Comparison of ENCODE assay signal across 10 cellular contexts in the genomic region with DNA sequence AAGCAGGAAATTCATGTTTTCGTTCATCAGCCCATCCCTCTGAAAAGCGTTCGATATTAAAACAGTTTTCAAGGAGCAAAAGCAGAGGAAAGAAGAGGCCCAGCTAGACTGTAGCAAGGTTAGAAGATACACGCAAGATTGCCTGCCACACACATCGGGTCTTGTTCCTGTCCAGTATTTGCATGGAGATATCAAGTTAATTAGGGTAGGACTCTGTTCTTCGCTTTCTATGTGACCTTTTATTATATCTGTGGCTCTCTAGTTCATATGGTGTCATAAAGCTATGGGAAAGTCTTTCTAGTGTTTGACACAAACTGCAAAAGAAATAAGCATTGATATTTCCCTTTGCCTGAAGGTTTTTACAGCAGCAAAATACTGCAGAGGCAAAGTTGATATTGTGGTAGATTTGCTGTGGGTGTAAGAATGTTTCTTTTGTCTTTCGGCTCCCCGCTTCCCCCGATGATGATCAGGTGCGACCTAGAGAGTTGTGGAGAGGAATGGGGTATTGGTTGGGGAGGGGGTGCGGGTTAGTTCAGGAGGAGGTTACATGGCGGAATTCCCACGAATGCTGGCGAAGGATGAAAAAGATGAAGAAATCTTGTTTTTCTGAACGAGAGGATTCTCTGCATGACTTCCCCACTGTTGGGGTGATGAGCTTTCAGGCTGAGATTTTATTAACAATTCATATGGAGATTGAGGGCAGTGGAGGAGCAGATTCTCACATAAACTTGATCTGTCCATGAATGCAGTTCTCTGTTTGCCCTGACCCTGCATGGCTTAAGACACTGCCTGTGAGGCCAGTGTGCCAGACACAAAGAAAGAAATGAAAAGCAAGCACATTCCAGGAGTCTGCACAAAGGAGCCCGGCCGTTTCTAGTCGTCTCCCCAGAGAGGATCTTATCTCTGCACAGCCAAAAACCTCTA.
DNase-seq lines count a peak whose midpoint lies in the region; ATAC-seq and TF ChIP-seq lines count a peak whose summit lies in the region.
"Had no signal": no experiment of that assay in that cellular context is flagged by ENCODE, and none has a peak within 500 bp of the region (broad histone marks: within the 10 kb centered on the region; RNA-seq: fewer than 3 reads in every experiment).

No MANE protein-coding gene starts in this region.

- H3K4me1 Mint-ChIP-seq in naive thymus-derived CD8-positive, alpha-beta T cell = no peaks in the 10 kb centered on the region

- DNase-seq in G401 (ENCODE audit: low spot score) (peak; percentile 62), body of pancreas (peak in 2 of 4 donors; percentile 9), retinal pigment epithelial cell (ENCODE audit: low read depth) (peak; percentile 64), DMS 273 treated with DMSO at 0.1 percent for 48 hours (lab: John Stamatoyannopoulos, UW) (no peak), NCI-H1436 (lab: John Stamatoyannopoulos, UW) (no peak), CD1c-positive myeloid dendritic cell (ENCODE audit: extremely low spot score) (no peak)
- DNase-seq in naive thymus-derived CD8-positive, alpha-beta T cell = no peak
- DNase-seq: cortex of kidney, SIG-M5 had no signal

- H3K9me3 ChIP-seq in body of pancreas = no peaks in the 10 kb centered on the region
- H3K9me3 ChIP-seq in iPS-18a (ENCODE audit: control insufficient read depth, low read depth, low read length) = no peaks in the 10 kb centered on the region

- intact Hi-C loops in body of pancreas (cut with DNase I) = no loop called here

- H3K27ac Mint-ChIP-seq in naive thymus-derived CD8-positive, alpha-beta T cell = no peak overlapping the region

- H3K36me3 ChIP-seq in body of pancreas (replicated peaks in 1 of 2; ENCODE audit: insufficient read depth in 1 of 2, low read depth in 2 of 2) (no peaks in the 10 kb centered on the region), iPS-18a (ENCODE audit: control insufficient read depth, low read depth, low read length) (no peaks in the 10 kb centered on the region)

- TF ChIP-seq CTCF in body of pancreas (IDR thresholded peaks at IDR 0.05) = no peak
- no peak for TF ChIP-seq CTCF in retinal pigment epithelial cell (conservative IDR thresholded peaks at IDR 0.05; ENCODE audit: low read depth, low read length)

- peak overlapping the region; percentile 49 for H3K9ac ChIP-seq in iPS-18a (ENCODE audit: low read length)

- H3K36me3 Mint-ChIP-seq in naive thymus-derived CD8-positive, alpha-beta T cell = no peaks in the 10 kb centered on the region

- H3K4me1 ChIP-seq in body of pancreas (no peaks in the 10 kb centered on the region), iPS-18a (ENCODE audit: control insufficient read depth, low read depth, low read length) (peaks cover 48% of the 10 kb centered on the region)

- H3K4me3 ChIP-seq in body of pancreas = no peak overlapping the region
- peak overlapping the region; percentile 44 for H3K4me3 ChIP-seq in iPS-18a (ENCODE audit: low read length)
- peak overlapping the region; percentile 37 for H3K4me3 ChIP-seq in retinal pigment epithelial cell (ENCODE audit: low read length)

- TF ChIP-seq POLR2A in body of pancreas (IDR thresholded peaks at IDR 0.05) = no peak

- ATAC-seq in body of pancreas = peak; percentile 59
- no peak for ATAC-seq in naive thymus-derived CD8-positive, alpha-beta T cell

- H3K4me3 Mint-ChIP-seq in naive thymus-derived CD8-positive, alpha-beta T cell = no peak overlapping the region

- H3K27ac ChIP-seq in body of pancreas (no peak overlapping the region), iPS-18a (ENCODE audit: low read length) (peak overlapping the region; percentile 43)

- POLR2A ChIA-PET in naive thymus-derived CD8-positive, alpha-beta T cell (lab: Charles Lee) = no interaction called here

- no peaks in the 10 kb centered on the region for H3K27me3 Mint-ChIP-seq in naive thymus-derived CD8-positive, alpha-beta T cell

- 35 to 47% methylated on average over 18 of the region's 18 CpGs for WGBS in body of pancreas, 2 donors

- H3K9me3 Mint-ChIP-seq in naive thymus-derived CD8-positive, alpha-beta T cell = peaks cover 0 to 2% (median 0%) of the 10 kb centered on the region in 9 donors

- in situ Hi-C loops in G401 (cut with HindIII; ENCODE audit: low sequenced_read_pairs) = no loop called here

- no peaks in the 10 kb centered on the region for H3K27me3 ChIP-seq in body of pancreas
- no peaks in the 10 kb centered on the region for H3K27me3 ChIP-seq in iPS-18a (ENCODE audit: control insufficient read depth, insufficient read depth, low read length)

Comparison
In these comparisons a context has a peak if more than half of its experiments do, and no peak if none do; other contexts are left out.
1. DNase-seq: peak in G401 (single experiment) and retinal pigment epithelial cell (single experiment); none in DMS 273 treated with DMSO at 0.1 percent for 48 hours (single experiment), NCI-H1436 (single experiment), naive thymus-derived CD8-positive, alpha-beta T cell (0 of 10) and CD1c-positive myeloid dendritic cell (single experiment).
2. H3K4me3 ChIP-seq: peak in iPS-18a (single experiment) and retinal pigment epithelial cell (single experiment); none in body of pancreas (0 of 2).